20 cellular contexts compared by ENCODE assay signal in genomic region chr9:114919611-114920010, GRCh38. TPM values are rescaled to one million over a fixed set of nuclear protein-coding genes. Genes with fewer than 3 reads are reported as not detected.
DNase-seq lines count a peak whose midpoint lies in the region; ATAC-seq and TF ChIP-seq lines count a peak whose summit lies in the region.
"Had no signal": no experiment of that assay in that cellular context is flagged by ENCODE, and none has a peak within 500 bp of the region (broad histone marks: within the 10 kb centered on the region; RNA-seq: fewer than 3 reads in every experiment).

No MANE protein-coding gene starts in this region.

- H3K4me1 Mint-ChIP-seq in activated CD4-positive, alpha-beta T cell treated with anti-CD3 and anti-CD28 coated beads for 36 hours, result peaks cover 90% of the 10 kb centered on the region
- peaks cover 60 to 99% (median 77%) of the 10 kb centered on the region in 3 donors for H3K4me1 Mint-ChIP-seq in CD8-positive, alpha-beta memory T cell
- H3K4me1 Mint-ChIP-seq in T-cell, result peaks cover 80 to 95% (median 93%) of the 10 kb centered on the region in 3 donors

- no peak overlapping the region for H3K4me3 ChIP-seq in CD8-positive, alpha-beta memory T cell (ENCODE audit: low read length)
- H3K4me3 ChIP-seq in choroid plexus epithelial cell (ENCODE audit: low read depth, low read length) (no peak overlapping the region), upper lobe of left lung (no peak overlapping the region)
- H3K4me3 ChIP-seq: GM23338, tibial nerve had no signal

- intact Hi-C loops in activated CD4-positive, alpha-beta T cell treated with anti-CD3 and anti-CD28 coated beads for 36 hours (cut with DNase I, micrococcal nuclease), result loop anchor here (1.0 to 10.0 kb wide), 3 partner anchors 10 to 605 kb away; no protein-coding TSS in a partner anchor

- no peak for TF ChIP-seq CTCF in choroid plexus epithelial cell (conservative IDR thresholded peaks at IDR 0.05; ENCODE audit: low read depth, low read length)
- TF ChIP-seq CTCF in upper lobe of left lung (IDR thresholded peaks at IDR 0.05), result no peak

- peaks cover 15% of the 10 kb centered on the region for H3K36me3 ChIP-seq in CD8-positive, alpha-beta memory T cell (ENCODE audit: insufficient read depth, low read length)
- no peaks in the 10 kb centered on the region for H3K36me3 ChIP-seq in upper lobe of left lung
- H3K36me3 ChIP-seq: tibial nerve had no signal

- peak; percentile 86 for ATAC-seq in activated CD4-positive, alpha-beta T cell treated with anti-CD3 and anti-CD28 coated beads for 36 hours
- ATAC-seq in T-cell (replicated peaks in 1 of 4) (no peak), GM18498 (IDR thresholded peaks at IDR 0.05; ENCODE audit: unreplicated experiment) (no peak), upper lobe of left lung (ENCODE audit: low FRiP score in 2 of 2) (no peak), HG02938 (IDR thresholded peaks at IDR 0.05; ENCODE audit: unreplicated experiment) (no peak)
- ATAC-seq: GM23338 had no signal

- H3K36me3 Mint-ChIP-seq in activated CD4-positive, alpha-beta T cell treated with anti-CD3 and anti-CD28 coated beads for 36 hours (ENCODE audit: low read depth), result peaks cover 86% of the 10 kb centered on the region
- peaks cover 18 to 69% (median 23%) of the 10 kb centered on the region in 3 donors for H3K36me3 Mint-ChIP-seq in CD8-positive, alpha-beta memory T cell
- peaks cover 74% of the 10 kb centered on the region for H3K36me3 Mint-ChIP-seq in T-cell

- H3K27me3 ChIP-seq in CD8-positive, alpha-beta memory T cell (ENCODE audit: insufficient read depth, low read length, poor library complexity, severe bottlenecking), result no peaks in the 10 kb centered on the region
- H3K27me3 ChIP-seq in upper lobe of left lung, result no peaks in the 10 kb centered on the region
- H3K27me3 ChIP-seq: tibial nerve had no signal

- peak; percentile 55 for DNase-seq in activated CD4-positive, alpha-beta T cell treated with anti-CD3 and anti-CD28 coated beads for 36 hours
- no peak for DNase-seq in activated CD4-positive, alpha-beta T cell treated with anti-CD3 and anti-CD28 coated beads, Interleukin-2, amount 50 U/mL, for 4 hours
- DNase-seq in CD8-positive, alpha-beta memory T cell, result no peak
- DNase-seq in T-cell (no peak), choroid plexus epithelial cell (ENCODE audit: low read depth) (peak; percentile 67), upper lobe of left lung (no peak)
- DNase-seq: ACHN; Calu3; central memory CD4-positive, alpha-beta T cell; foreskin melanocyte; NCI-H1694 treated with DMSO at 0.1 percent for 48 hours; NCI-H82 had no signal

- CTCF ChIA-PET in activated CD4-positive, alpha-beta T cell treated with anti-CD3 and anti-CD28 coated beads for 36 hours (lab: Charles Lee), result interaction anchor here (0.9 to 3.9 kb wide), 10 partner anchors 9 to 238 kb away, joined by 3 to 32 read pairs (median 14); partner anchors contain the start of genes TEX48 and TNFSF8
- CTCF ChIA-PET in CD8-positive, alpha-beta memory T cell (lab: Charles Lee), result interaction anchor here (1.1 to 3.2 kb wide), 4 partner anchors 9 to 187 kb away, joined by 4 to 18 read pairs (median 4); no protein-coding TSS in a partner anchor
- CTCF ChIA-PET in T-cell (lab: Charles Lee), result interaction anchor here (0.5 to 1.7 kb wide), 3 partner anchors 10 to 260 kb away, joined by 4 to 5 read pairs (median 5); no protein-coding TSS in a partner anchor

- no peaks in the 10 kb centered on the region for H3K27me3 Mint-ChIP-seq in activated CD4-positive, alpha-beta T cell treated with anti-CD3 and anti-CD28 coated beads for 36 hours
- H3K27me3 Mint-ChIP-seq in CD8-positive, alpha-beta memory T cell, result no peaks in the 10 kb centered on the region
- H3K27me3 Mint-ChIP-seq in T-cell, result no peaks in the 10 kb centered on the region

- H3K27ac ChIP-seq in CD8-positive, alpha-beta memory T cell (ENCODE audit: low read depth, low read length), result no peak overlapping the region
- H3K27ac ChIP-seq in upper lobe of left lung, result no peak overlapping the region
- H3K27ac ChIP-seq: RWPE1, tibial nerve had no signal

- peak overlapping the region; percentile 3 for H3K4me3 Mint-ChIP-seq in activated CD4-positive, alpha-beta T cell treated with anti-CD3 and anti-CD28 coated beads for 36 hours
- H3K4me3 Mint-ChIP-seq in CD8-positive, alpha-beta memory T cell, result peak overlapping the region in 5 of 7 donors; percentile 36 to 44 (median 39)
- H3K4me3 Mint-ChIP-seq in T-cell, result peak overlapping the region; percentile 10 to 30 (median 18)
- H3K4me3 Mint-ChIP-seq: GM23338 had no signal

- no peaks in the 10 kb centered on the region for H3K9me3 Mint-ChIP-seq in activated CD4-positive, alpha-beta T cell treated with anti-CD3 and anti-CD28 coated beads for 36 hours (ENCODE audit: low read depth)
- no peaks in the 10 kb centered on the region for H3K9me3 Mint-ChIP-seq in CD8-positive, alpha-beta memory T cell
- no peaks in the 10 kb centered on the region for H3K9me3 Mint-ChIP-seq in T-cell
- H3K9me3 Mint-ChIP-seq: GM23338 had no signal

- peak overlapping the region; percentile 69 for H3K27ac Mint-ChIP-seq in activated CD4-positive, alpha-beta T cell treated with anti-CD3 and anti-CD28 coated beads for 36 hours
- H3K27ac Mint-ChIP-seq in CD8-positive, alpha-beta memory T cell, result peak overlapping the region; percentile 12 to 90 (median 82)
- peak overlapping the region; percentile 64 to 81 for H3K27ac Mint-ChIP-seq in T-cell
- H3K27ac Mint-ChIP-seq: GM23338 had no signal

- WGBS in upper lobe of left lung, 2 donors, result 86 to 87% methylated on average over 4 of the region's 4 CpGs

- peaks cover 57% of the 10 kb centered on the region for H3K4me1 ChIP-seq in CD8-positive, alpha-beta memory T cell (ENCODE audit: insufficient read depth, low read length)
- no peaks in the 10 kb centered on the region for H3K4me1 ChIP-seq in upper lobe of left lung

- no peak for TF ChIP-seq EP300 in upper lobe of left lung (IDR thresholded peaks at IDR 0.05)

- H3K9me3 ChIP-seq in CD8-positive, alpha-beta memory T cell (ENCODE audit: low read length), result no peaks in the 10 kb centered on the region
- no peaks in the 10 kb centered on the region for H3K9me3 ChIP-seq in upper lobe of left lung
- H3K9me3 ChIP-seq: tibial nerve had no signal

- no peak for TF ChIP-seq POLR2A in upper lobe of left lung (IDR thresholded peaks at IDR 0.05)

- POLR2A ChIA-PET in activated CD4-positive, alpha-beta T cell treated with anti-CD3 and anti-CD28 coated beads for 36 hours (lab: Charles Lee), result interaction anchor here (0.7 to 1.6 kb wide), 8 partner anchors 9 to 239 kb away, joined by 4 to 9 read pairs (median 6); partner anchors contain the start of gene TNFSF8
- POLR2A ChIA-PET in CD8-positive, alpha-beta memory T cell (lab: Charles Lee), result no interaction called here
- POLR2A ChIA-PET in T-cell (lab: Charles Lee), result interaction anchor here (0.5 to 1.2 kb wide), 3 partner anchors 11 to 37 kb away, joined by 3 read pairs; no protein-coding TSS in a partner anchor

RNA-seq across cellular contexts. Expression of gene TNFSF8, which starts 10.8 kb away (rescaled TPM):
- total RNA-seq in activated CD4-positive, alpha-beta T cell treated with anti-CD3 and anti-CD28 coated beads for 36 hours, result 10 to 100 TPM; 42.3 to 48.2 TPM
- total RNA-seq in CD8-positive, alpha-beta memory T cell, result 10 to 100 TPM; 72.6 to 73.2 TPM
- 83.6 TPM for polyA plus RNA-seq in CD8-positive, alpha-beta memory T cell
- total RNA-seq in T-cell, result 100 to 1,000 TPM in 1 of 5 donors, 10 to 100 TPM in 4; 42.9 to 102 (median 63.4) TPM
- 1 to 10 TPM; 2.6 to 6.5 (median 4.8) TPM for total RNA-seq in upper lobe of left lung
- total RNA-seq: Calu3, GM23338, M059J, myocyte, pulmonary artery endothelial cell had no signal
- polyA plus RNA-seq: GM23338 had no signal

Comparison
In these comparisons a context has a peak if more than half of its experiments do, and no peak if none do; other contexts are left out.
1. DNase-seq: peak in activated CD4-positive, alpha-beta T cell treated with anti-CD3 and anti-CD28 coated beads for 36 hours (single experiment) and choroid plexus epithelial cell (single experiment); none in activated CD4-positive, alpha-beta T cell treated with anti-CD3 and anti-CD28 coated beads, Interleukin-2, amount 50 U/mL, for 4 hours (0 of 2), CD8-positive, alpha-beta memory T cell (0 of 5), T-cell (0 of 34) and upper lobe of left lung (0 of 2).
2. RNA of gene TNFSF8, which starts 10.8 kb away (total RNA-seq): 72.6 to 73.2 TPM in CD8-positive, alpha-beta memory T cell, 42.9 to 102 TPM in T-cell and 42.3 to 48.2 TPM in activated CD4-positive, alpha-beta T cell treated with anti-CD3 and anti-CD28 coated beads for 36 hours; 2.6 to 6.5 TPM in upper lobe of left lung; every median in the first group is over 4 times any median in the second.
3. Peak in every context shown above with its lines, with median percentiles within 50 percentile points of each other: H3K27ac Mint-ChIP-seq and H3K4me3 Mint-ChIP-seq.